Comparison of ENCODE assay signal across 17 cellular contexts in genomic region chr16:1784977-1785845, GRCh38. TPM values are rescaled to one million over a fixed set of nuclear protein-coding genes. Genes with fewer than 3 reads are reported as not detected.
DNase-seq lines count a peak whose midpoint lies in the region; ATAC-seq and TF ChIP-seq lines count a peak whose summit lies in the region.
"Had no signal": no experiment of that assay in that cellular context is flagged by ENCODE, and none has a peak within 500 bp of the region (broad histone marks: within the 10 kb centered on the region; RNA-seq: fewer than 3 reads in every experiment).

No MANE protein-coding gene starts in this region.

- H3K9me3 Mint-ChIP-seq in activated naive CD4-positive, alpha-beta T cell treated with anti-CD3 and anti-CD28 coated beads, Interleukin-2, amount 10 ng/mL, durations not matched to agents 7 days and 5 days = no peaks in the 10 kb centered on the region
- no peaks in the 10 kb centered on the region for H3K9me3 Mint-ChIP-seq in activated B cell treated with CpG ODN at 0.5 μM for 24 hours
- H3K9me3 Mint-ChIP-seq: dendritic cell treated with granulocyte-macrophage colony-stimulating factor and Interleukin-4, amounts not matched to agents 40 ng/mL and 50 ng/mL, for 4 days had no signal

- H3K4me3 Mint-ChIP-seq in activated naive CD4-positive, alpha-beta T cell treated with anti-CD3 and anti-CD28 coated beads, Interleukin-2, amount 10 ng/mL, durations not matched to agents 7 days and 5 days = peak overlapping the region; percentile 63
- H3K4me3 Mint-ChIP-seq in activated B cell treated with CpG ODN at 0.5 μM for 24 hours = peak overlapping the region; percentile 24
- H3K4me3 Mint-ChIP-seq: dendritic cell treated with granulocyte-macrophage colony-stimulating factor and Interleukin-4, amounts not matched to agents 40 ng/mL and 50 ng/mL, for 4 days had no signal

- peaks cover 5% of the 10 kb centered on the region for H3K36me3 Mint-ChIP-seq in activated naive CD4-positive, alpha-beta T cell treated with anti-CD3 and anti-CD28 coated beads, Interleukin-2, amount 10 ng/mL, durations not matched to agents 7 days and 5 days
- peaks cover 23% of the 10 kb centered on the region for H3K36me3 Mint-ChIP-seq in activated B cell treated with CpG ODN at 0.5 μM for 24 hours (ENCODE audit: low read depth)

- H3K27me3 Mint-ChIP-seq in activated naive CD4-positive, alpha-beta T cell treated with anti-CD3 and anti-CD28 coated beads, Interleukin-2, amount 10 ng/mL, durations not matched to agents 7 days and 5 days = no peaks in the 10 kb centered on the region
- H3K27me3 Mint-ChIP-seq in activated B cell treated with CpG ODN at 0.5 μM for 24 hours = no peaks in the 10 kb centered on the region
- H3K27me3 Mint-ChIP-seq: dendritic cell treated with granulocyte-macrophage colony-stimulating factor and Interleukin-4, amounts not matched to agents 40 ng/mL and 50 ng/mL, for 4 days had no signal

- intact Hi-C loops in activated B cell treated with CpG ODN at 0.5 μM for 24 hours (cut with micrococcal nuclease) = loop anchor here (5.0 kb wide), 1 partner anchor 187 kb away; the partner anchor contains the start of gene TBL3
- intact Hi-C loops in right cardiac atrium (cut with DNase I) = no loop called here
- intact Hi-C loops in posterior vena cava (cut with DNase I) = no loop called here

- POLR2A ChIA-PET in activated B cell treated with CpG ODN at 0.5 μM for 24 hours (lab: Charles Lee) = no interaction called here

- no peak overlapping the region for H3K27ac ChIP-seq in right cardiac atrium (ENCODE audit: low read length)
- H3K27ac ChIP-seq: skin epidermis, suprapubic skin had no signal

- no peaks in the 10 kb centered on the region for H3K27me3 ChIP-seq in right cardiac atrium (ENCODE audit: control insufficient read depth, insufficient read depth)
- H3K27me3 ChIP-seq: suprapubic skin had no signal

- peaks cover 3% of the 10 kb centered on the region for H3K4me1 ChIP-seq in right cardiac atrium (ENCODE audit: control insufficient read depth, insufficient read depth, low read length)

- CTCF ChIA-PET in activated naive CD4-positive, alpha-beta T cell treated with anti-CD3 and anti-CD28 coated beads, Interleukin-2, amount 10 ng/mL, durations not matched to agents 7 days and 5 days (lab: Charles Lee) = no interaction called here
- CTCF ChIA-PET in activated B cell treated with CpG ODN at 0.5 μM for 24 hours (lab: Charles Lee) = no interaction called here

- DNase-seq in activated naive CD4-positive, alpha-beta T cell treated with anti-CD3 and anti-CD28 coated beads, Interleukin-2, amount 10 ng/mL, durations not matched to agents 7 days and 5 days = no peak
- DNase-seq in activated naive CD4-positive, alpha-beta T cell (lab: John Stamatoyannopoulos, UW) = no peak
- DNase-seq in activated B cell treated with CpG ODN at 0.5 μM for 24 hours = no peak
- peak in 2 of 3 donors; percentile 22 to 47 for DNase-seq in right cardiac atrium
- peak; percentile 4 for DNase-seq in stimulated activated naive CD8-positive, alpha-beta T cell treated with anti-CD3 and anti-CD28 coated beads, Interleukin-15, Interleukin-2, amounts not matched to agents 100 U/mL and 50 U/mL, for 24 hours
- no peak for DNase-seq in posterior vena cava (ENCODE audit: low spot score)
- no peak for DNase-seq in epidermal melanocyte (ENCODE audit: insufficient read length, low spot score)
- DNase-seq: DMS 273 treated with DMSO at 0.1 percent for 48 hours, hypothalamus, MM.1S, NCI-H2029, NCI-H748 treated with DMSO at 0.1 percent for 48 hours, RPMI8226 had no signal

- no peak for ATAC-seq in activated B cell treated with CpG ODN at 0.5 μM for 24 hours (ENCODE audit: low read depth)
- no peak for ATAC-seq in right cardiac atrium
- ATAC-seq in stimulated activated naive CD8-positive, alpha-beta T cell treated with anti-CD3 and anti-CD28 coated beads, Interleukin-15, Interleukin-2, amounts not matched to agents 100 U/mL and 50 U/mL, for 24 hours = no peak
- no peak for ATAC-seq in GM19351 (IDR thresholded peaks at IDR 0.05; ENCODE audit: unreplicated experiment)

- H3K9me3 ChIP-seq in right cardiac atrium (ENCODE audit: control insufficient read depth, low read length) = no peaks in the 10 kb centered on the region
- H3K9me3 ChIP-seq: suprapubic skin had no signal

- WGBS in right cardiac atrium = 87% methylated on average over 26 of the region's 26 CpGs

- no peak overlapping the region for H3K4me3 ChIP-seq in right cardiac atrium (ENCODE audit: low read length)
- H3K4me3 ChIP-seq: skin epidermis, suprapubic skin had no signal

- peaks cover 28% of the 10 kb centered on the region for H3K4me1 Mint-ChIP-seq in activated naive CD4-positive, alpha-beta T cell treated with anti-CD3 and anti-CD28 coated beads, Interleukin-2, amount 10 ng/mL, durations not matched to agents 7 days and 5 days
- H3K4me1 Mint-ChIP-seq in activated B cell treated with CpG ODN at 0.5 μM for 24 hours = peaks cover 24% of the 10 kb centered on the region

- no peak for TF ChIP-seq CTCF in activated B cell treated with CpG ODN at 0.5 μM for 24 hours (IDR thresholded peaks at IDR 0.05)

- peak overlapping the region; percentile 45 for H3K27ac Mint-ChIP-seq in activated naive CD4-positive, alpha-beta T cell treated with anti-CD3 and anti-CD28 coated beads, Interleukin-2, amount 10 ng/mL, durations not matched to agents 7 days and 5 days
- no peak overlapping the region for H3K27ac Mint-ChIP-seq in activated B cell treated with CpG ODN at 0.5 μM for 24 hours
- H3K27ac Mint-ChIP-seq: dendritic cell treated with granulocyte-macrophage colony-stimulating factor and Interleukin-4, amounts not matched to agents 40 ng/mL and 50 ng/mL, for 4 days had no signal

RNA-seq across cellular contexts. Expression of gene NUBP2, which starts 2.5 kb away (rescaled TPM):
- 53.7 and 54.2 TPM in 2 replicates for total RNA-seq in activated B cell treated with CpG ODN at 0.5 μM for 24 hours
- 10 to 100 TPM; 33.1 to 39.1 (median 35.9) TPM for total RNA-seq in right cardiac atrium
- 45.3 TPM for polyA plus RNA-seq in right cardiac atrium
- total RNA-seq in posterior vena cava = 10 to 100 TPM; 30.4 to 30.9 TPM

RNA-seq across cellular contexts. Expression of gene SPSB3, which starts 2.8 kb away (rescaled TPM):
- total RNA-seq in activated B cell treated with CpG ODN at 0.5 μM for 24 hours (36.4 and 40.3 TPM in 2 replicates), right cardiac atrium (10 to 100 TPM; 24.5 to 41.3 (median 34.1) TPM), posterior vena cava (10 to 100 TPM; 21.7 to 26.7 TPM)
- polyA plus RNA-seq in right cardiac atrium = 51.8 TPM

RNA-seq across cellular contexts. Expression of gene IGFALS, which starts 8.3 kb away (rescaled TPM):
- not detected in 2 replicates for total RNA-seq in activated B cell treated with CpG ODN at 0.5 μM for 24 hours
- not detected for total RNA-seq in right cardiac atrium
- polyA plus RNA-seq in right cardiac atrium = 0.05 TPM
- total RNA-seq in posterior vena cava = under 1 TPM in 1 of 2 donors, not detected in 1; 0.10 TPM

RNA-seq across cellular contexts. Expression of gene MRPS34, which starts 12.3 kb away (rescaled TPM):
- 60.9 and 65.1 TPM in 2 replicates for total RNA-seq in activated B cell treated with CpG ODN at 0.5 μM for 24 hours
- total RNA-seq in right cardiac atrium = 10 to 100 TPM; 53.3 to 80.0 (median 69.1) TPM
- 91.4 TPM for polyA plus RNA-seq in right cardiac atrium
- total RNA-seq in posterior vena cava = 10 to 100 TPM; 37.3 to 45.8 TPM

RNA-seq across cellular contexts. Expression of gene EME2, which starts 12.6 kb away (rescaled TPM):
- total RNA-seq in activated B cell treated with CpG ODN at 0.5 μM for 24 hours (37.1 and 49.9 TPM in 2 replicates), right cardiac atrium (10 to 100 TPM in 2 of 4 donors, 1 to 10 TPM in 2; 8.1 to 11.3 (median 9.8) TPM), posterior vena cava (10 to 100 TPM; 10.2 to 12.0 TPM)
- 6.3 TPM for polyA plus RNA-seq in right cardiac atrium

Comparison
In these comparisons a context has a peak if more than half of its experiments do, and no peak if none do; other contexts are left out.
1. DNase-seq: peak in right cardiac atrium (2 of 3) and stimulated activated naive CD8-positive, alpha-beta T cell treated with anti-CD3 and anti-CD28 coated beads, Interleukin-15, Interleukin-2, amounts not matched to agents 100 U/mL and 50 U/mL, for 24 hours (single experiment); none in activated naive CD4-positive, alpha-beta T cell treated with anti-CD3 and anti-CD28 coated beads, Interleukin-2, amount 10 ng/mL, durations not matched to agents 7 days and 5 days (single experiment), activated naive CD4-positive, alpha-beta T cell (0 of 4), activated B cell treated with CpG ODN at 0.5 μM for 24 hours (single experiment), posterior vena cava (single experiment) and epidermal melanocyte (single experiment).